8 cellular contexts compared by ENCODE assay signal in the genomic region with DNA sequence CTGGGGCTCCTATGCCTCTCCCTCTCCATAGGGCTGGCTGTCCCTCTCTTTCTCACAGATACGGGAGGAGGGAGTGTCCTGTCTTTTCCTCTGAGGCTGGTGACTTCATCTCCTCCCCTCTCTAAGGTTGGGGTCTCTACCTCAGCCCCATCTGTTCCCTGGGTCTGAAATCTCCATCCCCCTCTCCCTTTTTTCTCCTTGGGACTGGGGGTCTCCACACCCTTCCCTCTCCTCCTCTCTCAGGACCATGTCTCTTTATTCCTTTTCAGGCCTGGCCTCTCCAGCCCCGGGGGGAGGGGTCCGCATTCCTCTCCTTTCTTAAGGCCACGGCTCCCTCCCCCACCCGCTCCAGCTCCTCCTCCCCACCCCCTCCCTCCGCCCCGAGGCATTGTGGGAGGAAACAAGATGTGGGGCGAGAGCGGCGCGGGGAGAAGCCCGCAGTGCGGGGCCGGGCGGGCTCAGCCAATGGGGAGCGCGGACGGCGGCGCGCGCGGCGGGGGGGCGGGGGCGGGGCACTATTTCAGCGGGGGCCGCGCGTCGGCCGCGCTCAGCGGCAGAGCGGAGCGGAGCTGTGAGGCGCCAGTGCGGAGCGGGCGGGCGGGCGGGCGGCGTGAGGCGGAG. TPM values are rescaled to one million over a fixed set of nuclear protein-coding genes. Genes with fewer than 3 reads are reported as not detected.
DNase-seq lines count a peak whose midpoint lies in the region; ATAC-seq lines count a peak whose summit lies in the region.

A gene (plus strand): TSS at position 550 of the 621 bp plus-strand sequence. CDS start 3,672 bp downstream, outside the sequence.

- in situ Hi-C loops in endometrial microvascular endothelial cells (cut with HindIII; ENCODE audit: inconsistent ontology term, low pct_unique_long_range_greater_than_20kb, low sequenced_read_pairs), result no loop called here

- H3K27me3 Mint-ChIP-seq in CD8-positive, alpha-beta memory T cell, result peaks cover 0 to 11% of the 10 kb centered on the region in 2 donors

- 0 to 1% methylated on average over 8 to 16 of the region's 45 CpGs for WGBS in mesodermal cell (ENCODE audit: insufficient coverage in 2 of 2), 2 experiments

- peak within 1 kb of the TSS; percentile 88 for H3K4me3 ChIP-seq in CD8-positive, alpha-beta memory T cell (ENCODE audit: low read length)
- peak within 1 kb of the TSS; percentile 90 for H3K4me3 ChIP-seq in mesodermal cell (ENCODE audit: extremely low read depth, insufficient read depth, low read length, poor library complexity, severe bottlenecking)

- POLR2A ChIA-PET in CD8-positive, alpha-beta memory T cell (lab: Charles Lee), result interaction anchor here (0.6 to 3.0 kb wide), 3 partner anchors 76 to 233 kb away, joined by 3 to 24 read pairs (median 9); a partner anchor contains a TSS

- peaks cover under 1 to 35% (median 2%) of the 10 kb centered on the region in 3 donors for H3K36me3 Mint-ChIP-seq in CD8-positive, alpha-beta memory T cell

- CTCF ChIA-PET in CD8-positive, alpha-beta memory T cell (lab: Charles Lee), result interaction anchor here (1.9 kb wide), 1 partner anchor 29 kb away, joined by 4 read pairs; no protein-coding TSS in a partner anchor

- peaks cover 37% of the 10 kb centered on the region for H3K4me1 ChIP-seq in CD8-positive, alpha-beta memory T cell (ENCODE audit: insufficient read depth, low read length)
- H3K4me1 ChIP-seq in mesodermal cell (ENCODE audit: control insufficient read depth, insufficient read depth, low read length, poor library complexity, severe bottlenecking), result peaks cover 34% of the 10 kb centered on the region

- no peaks in the 10 kb centered on the region for H3K27me3 ChIP-seq in CD8-positive, alpha-beta memory T cell (ENCODE audit: insufficient read depth, low read length, poor library complexity, severe bottlenecking)

- H3K27ac ChIP-seq in CD8-positive, alpha-beta memory T cell (ENCODE audit: low read depth, low read length), result peak within 1 kb of the TSS; percentile 90
- peak within 1 kb of the TSS; percentile 95 for H3K27ac ChIP-seq in mesodermal cell (ENCODE audit: low read depth, low read length, severe bottlenecking)

- peak; percentile 82 to 92 (median 83) for DNase-seq in CD8-positive, alpha-beta memory T cell
- peak in 74 of 76 experiments; percentile 21 to 95 (median 82) for DNase-seq in HUDEP-2 (lab: John Stamatoyannopoulos, UW; ENCODE audit: unreplicated experiment in 76 of 76)
- DNase-seq in NOMO-1 treated with dmso at 0.1 percent for 144 hours (lab: John Stamatoyannopoulos, UW; ENCODE audit: unreplicated experiment), result peak; percentile 82
- peak; percentile 77 for DNase-seq in activated CD8-positive, alpha-beta memory T cell treated with anti-CD3 and anti-CD28 coated beads, Interleukin-2, amount 50 U/mL, for 24 hours (ENCODE audit: extremely low read depth)
- DNase-seq in stimulated activated CD8-positive, alpha-beta memory T cell treated with anti-CD3 and anti-CD28 coated beads, Interleukin-15, amount 100 ng/mL, for 24 hours (ENCODE audit: low read depth), result peak; percentile 73

- no peaks in the 10 kb centered on the region for H3K9me3 ChIP-seq in CD8-positive, alpha-beta memory T cell (ENCODE audit: low read length)
- H3K9me3 ChIP-seq in mesodermal cell (ENCODE audit: control insufficient read depth, low read length), result no peaks in the 10 kb centered on the region

- H3K27ac Mint-ChIP-seq in CD8-positive, alpha-beta memory T cell, result peak within 1 kb of the TSS; percentile 79 to 93 (median 90)

- peak within 1 kb of the TSS; percentile 88 to 96 (median 91) for H3K4me3 Mint-ChIP-seq in CD8-positive, alpha-beta memory T cell

- peaks cover 33 to 35% (median 35%) of the 10 kb centered on the region in 3 donors for H3K4me1 Mint-ChIP-seq in CD8-positive, alpha-beta memory T cell

- peaks cover 21% of the 10 kb centered on the region for H3K36me3 ChIP-seq in CD8-positive, alpha-beta memory T cell (ENCODE audit: insufficient read depth, low read length)
- H3K36me3 ChIP-seq in mesodermal cell (ENCODE audit: control insufficient read depth, insufficient read depth, low read length), result peaks cover 34% of the 10 kb centered on the region

- no peaks in the 10 kb centered on the region for H3K9me3 Mint-ChIP-seq in CD8-positive, alpha-beta memory T cell

- ATAC-seq in GM21360 (IDR thresholded peaks at IDR 0.05; ENCODE audit: unreplicated experiment), result peak; percentile 57

RNA-seq across cellular contexts. Expression of the gene that starts here (rescaled TPM):
- 10 to 100 TPM; 40.3 to 41.0 TPM for total RNA-seq in CD8-positive, alpha-beta memory T cell
- 1.4 TPM for polyA plus RNA-seq in CD8-positive, alpha-beta memory T cell
- total RNA-seq in endometrial microvascular endothelial cells (ENCODE audit: inconsistent ontology term), result 10.9 TPM
- 23.0 TPM for polyA plus RNA-seq in mesodermal cell (2013, experiment 1 of 2)
- polyA plus RNA-seq in mesodermal cell (2013, experiment 2 of 2), result 20.7 TPM

Comparison
In these comparisons a context has a peak if more than half of its experiments do, and no peak if none do; other contexts are left out.
1. Peak in every context shown above with its lines: DNase-seq, ATAC-seq, H3K4me3 ChIP-seq and H3K27ac ChIP-seq.